In genomic region chr10:74827694-74828093, GRCh38 we compare ENCODE assay signal across 9 cellular contexts. TPM values are rescaled to one million over a fixed set of nuclear protein-coding genes. Genes with fewer than 3 reads are reported as not detected.
DNase-seq lines count a peak whose midpoint lies in the region; ATAC-seq, FAIRE-seq and TF ChIP-seq lines count a peak whose summit lies in the region.
"Had no signal": no experiment of that assay in that cellular context is flagged by ENCODE, and none has a peak within 500 bp of the region (broad histone marks: within the 10 kb centered on the region; RNA-seq: fewer than 3 reads in every experiment).

No MANE protein-coding gene starts in this region.

- H3K9me3 Mint-ChIP-seq in IgD-negative memory B cell: no peaks in the 10 kb centered on the region

- peak overlapping the region; percentile 44 for H3K4me2 ChIP-seq in neural cell (ENCODE audit: low read length)

- no peak overlapping the region for H2AFZ ChIP-seq in neural cell (ENCODE audit: low read depth, low read length)

- ATAC-seq in GM19328 (IDR thresholded peaks at IDR 0.05; ENCODE audit: unreplicated experiment): no peak

- DNase-seq in AG10803 (ENCODE audit: low read depth) (no peak), coronary artery (ENCODE audit: low spot score) (no peak), GM19239 (ENCODE audit: insufficient read length, low spot score) (no peak), iPS-NIHi7 (ENCODE audit: extremely low spot score) (no peak)
- DNase-seq in stimulated activated CD4-positive, alpha-beta T cell treated with anti-CD3 and anti-CD28 coated beads, Interleukin-15, amount 100 ng/mL, for 24 hours: no peak

- H3K27ac ChIP-seq in coronary artery: peak overlapping the region; percentile 96 to 98
- H3K27ac ChIP-seq in neural cell (ENCODE audit: low read length): peak overlapping the region; percentile 73

- peak overlapping the region; percentile 96 for H3K9ac ChIP-seq in neural cell (ENCODE audit: low read length)

- no peaks in the 10 kb centered on the region for H4K20me1 ChIP-seq in neural cell (ENCODE audit: insufficient read depth)

- no peaks in the 10 kb centered on the region for H3K27me3 Mint-ChIP-seq in IgD-negative memory B cell

- H3K36me3 Mint-ChIP-seq in IgD-negative memory B cell: peaks cover 1% of the 10 kb centered on the region

- no peaks in the 10 kb centered on the region for H3K27me3 ChIP-seq in neural cell (ENCODE audit: insufficient read depth, low read depth, low read length)

- no peak for TF ChIP-seq EP300 in neural cell (conservative IDR thresholded peaks at IDR 0.05; ENCODE audit: poor library complexity, severe bottlenecking)

- peaks cover 49% of the 10 kb centered on the region for H3K79me2 ChIP-seq in neural cell (replicated peaks; ENCODE audit: insufficient read depth, low read length)

- TF ChIP-seq CTCF in AG10803 (conservative IDR thresholded peaks at IDR 0.05; ENCODE audit: low read length) (no peak), coronary artery (IDR thresholded peaks at IDR 0.05) (no peak), neural cell (IDR thresholded peaks at IDR 0.05; ENCODE audit: poor library complexity, severe bottlenecking) (no peak)

- no peak for FAIRE-seq in GM19239 (lab: Jason Lieb, UNC)
- FAIRE-seq: G401.6 had no signal

- peak overlapping the region in 2 of 3 donors; percentile 92 to 96 for H3K27ac Mint-ChIP-seq in IgD-negative memory B cell

- no peaks in the 10 kb centered on the region for H3K9me3 ChIP-seq in neural cell (ENCODE audit: low read length)

- TF ChIP-seq RAD21 in neural cell (conservative IDR thresholded peaks at IDR 0.05): no peak

- peaks cover 23 to 30% (median 26%) of the 10 kb centered on the region in 3 donors for H3K4me1 Mint-ChIP-seq in IgD-negative memory B cell

- H3K4me3 Mint-ChIP-seq in IgD-negative memory B cell: peak overlapping the region; percentile 89 to 98 (median 94)

- no peaks in the 10 kb centered on the region for H3K9me2 ChIP-seq in neural cell (ENCODE audit: insufficient read depth, low read length)

- H3F3A ChIP-seq in neural cell (ENCODE audit: insufficient read depth, low read length, poor library complexity, severe bottlenecking): no peaks in the 10 kb centered on the region

- peak overlapping the region; percentile 86 for H3K4me3 ChIP-seq in AG10803 (ENCODE audit: low read length)
- H3K4me3 ChIP-seq in coronary artery: peak overlapping the region; percentile 77
- H3K4me3 ChIP-seq in neural cell (ENCODE audit: low read length): peak overlapping the region; percentile 98

- H3K36me3 ChIP-seq in neural cell (ENCODE audit: insufficient read depth, low read length): no peaks in the 10 kb centered on the region

TF ChIP-seq in neural cell, 6 proteins besides CTCF, POLR2A, EP300 and RAD21:
- no peak for TF ChIP-seq MXI1 (conservative IDR thresholded peaks at IDR 0.05; ENCODE audit: poor library complexity, severe bottlenecking)
- no peak for TF ChIP-seq TAF1 (IDR thresholded peaks at IDR 0.05; ENCODE audit: low read depth)
- no peak for TF ChIP-seq EZH2 (IDR thresholded peaks at IDR 0.05; ENCODE audit: borderline replicate concordance, insufficient read depth, low read length, poor library complexity, severe bottlenecking)
- TF ChIP-seq, protein P1, sequence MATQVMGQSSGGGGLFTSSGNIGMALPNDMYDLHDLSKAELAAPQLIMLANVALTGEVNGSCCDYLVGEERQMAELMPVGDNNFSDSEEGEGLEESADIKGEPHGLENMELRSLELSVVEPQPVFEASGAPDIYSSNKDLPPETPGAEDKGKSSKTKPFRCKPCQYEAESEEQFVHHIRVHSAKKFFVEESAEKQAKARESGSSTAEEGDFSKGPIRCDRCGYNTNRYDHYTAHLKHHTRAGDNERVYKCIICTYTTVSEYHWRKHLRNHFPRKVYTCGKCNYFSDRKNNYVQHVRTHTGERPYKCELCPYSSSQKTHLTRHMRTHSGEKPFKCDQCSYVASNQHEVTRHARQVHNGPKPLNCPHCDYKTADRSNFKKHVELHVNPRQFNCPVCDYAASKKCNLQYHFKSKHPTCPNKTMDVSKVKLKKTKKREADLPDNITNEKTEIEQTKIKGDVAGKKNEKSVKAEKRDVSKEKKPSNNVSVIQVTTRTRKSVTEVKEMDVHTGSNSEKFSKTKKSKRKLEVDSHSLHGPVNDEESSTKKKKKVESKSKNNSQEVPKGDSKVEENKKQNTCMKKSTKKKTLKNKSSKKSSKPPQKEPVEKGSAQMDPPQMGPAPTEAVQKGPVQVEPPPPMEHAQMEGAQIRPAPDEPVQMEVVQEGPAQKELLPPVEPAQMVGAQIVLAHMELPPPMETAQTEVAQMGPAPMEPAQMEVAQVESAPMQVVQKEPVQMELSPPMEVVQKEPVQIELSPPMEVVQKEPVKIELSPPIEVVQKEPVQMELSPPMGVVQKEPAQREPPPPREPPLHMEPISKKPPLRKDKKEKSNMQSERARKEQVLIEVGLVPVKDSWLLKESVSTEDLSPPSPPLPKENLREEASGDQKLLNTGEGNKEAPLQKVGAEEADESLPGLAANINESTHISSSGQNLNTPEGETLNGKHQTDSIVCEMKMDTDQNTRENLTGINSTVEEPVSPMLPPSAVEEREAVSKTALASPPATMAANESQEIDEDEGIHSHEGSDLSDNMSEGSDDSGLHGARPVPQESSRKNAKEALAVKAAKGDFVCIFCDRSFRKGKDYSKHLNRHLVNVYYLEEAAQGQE (IDR thresholded peaks at IDR 0.05; ENCODE audit: borderline replicate concordance): no peak
- TF ChIP-seq POLR2AphosphoS5 (IDR thresholded peaks at IDR 0.05): no peak
- no peak for TF ChIP-seq SMC3 (conservative IDR thresholded peaks at IDR 0.05; ENCODE audit: poor library complexity)

RNA-seq across cellular contexts. Expression of gene KAT6B, which starts 1.3 kb away (rescaled TPM):
- polyA plus RNA-seq in IgD-negative memory B cell (27.1 TPM), neural cell (11.5 and 13.3 TPM in 2 replicates)
- polyA minus RNA-seq in neural cell: 183 and 191 TPM in 2 replicates
